Comparison of ENCODE assay signal across 16 cellular contexts in genomic region chr3:56960234-56960917, GRCh38.
DNase-seq lines count a peak whose midpoint lies in the region; ATAC-seq and TF ChIP-seq lines count a peak whose summit lies in the region.
"Had no signal": no experiment of that assay in that cellular context is flagged by ENCODE, and none has a peak within 500 bp of the region (broad histone marks: within the 10 kb centered on the region; RNA-seq: fewer than 3 reads in every experiment).

No MANE protein-coding gene starts in this region.

- H3K4me1 ChIP-seq in spleen = no peaks in the 10 kb centered on the region
- no peaks in the 10 kb centered on the region for H3K4me1 ChIP-seq in left ventricle myocardium inferior
- H3K4me1 ChIP-seq: foreskin keratinocyte had no signal

- 73 to 87% (median 78%) methylated on average over 6 of the region's 6 CpGs for WGBS in spleen, 5 donors

- H3K4me3 ChIP-seq in spleen = no peak overlapping the region
- no peak overlapping the region for H3K4me3 ChIP-seq in left ventricle myocardium inferior
- H3K4me3 ChIP-seq: GM23248 had no signal

- peak overlapping the region; percentile 34 for H3K4me3 Mint-ChIP-seq in stimulated activated naive CD8-positive, alpha-beta T cell treated with anti-CD3 and anti-CD28 coated beads, Interleukin-15, Interleukin-2, amounts not matched to agents 100 ng/mL and 50 ng/mL, for 24 hours
- H3K4me3 Mint-ChIP-seq: mesothelial cell of epicardium had no signal

- peaks cover 12% of the 10 kb centered on the region for H3K4me1 Mint-ChIP-seq in stimulated activated naive CD8-positive, alpha-beta T cell treated with anti-CD3 and anti-CD28 coated beads, Interleukin-15, Interleukin-2, amounts not matched to agents 100 ng/mL and 50 ng/mL, for 24 hours (ENCODE audit: low read depth)
- H3K4me1 Mint-ChIP-seq: mesothelial cell of epicardium had no signal

- TF ChIP-seq POLR2A in spleen (IDR thresholded peaks at IDR 0.05) = no peak

- intact Hi-C loops in spleen (cut with DNase I; ENCODE audit: low total_unique reads) (no loop called here), left ventricle myocardium inferior (cut with micrococcal nuclease) (no loop called here)

- H3K9me3 ChIP-seq in spleen (peaks cover 0 to 11% (median 8%) of the 10 kb centered on the region in 8 donors), left ventricle myocardium inferior (replicated peaks) (peaks cover 11% of the 10 kb centered on the region)

- no peak overlapping the region for H3K27ac ChIP-seq in spleen
- no peak overlapping the region for H3K27ac ChIP-seq in left ventricle myocardium inferior (replicated peaks)
- H3K27ac ChIP-seq: foreskin keratinocyte, GM23248 had no signal

- DNase-seq in activated naive CD4-positive, alpha-beta T cell treated with anti-CD3 and anti-CD28 coated beads, Interleukin-2, amount 50 U/mL, for 72 hours (ENCODE audit: low spot score in 2 of 2) = no peak
- DNase-seq in activated naive CD4-positive, alpha-beta T cell (lab: John Stamatoyannopoulos, UW) = no peak
- peak; percentile 60 for DNase-seq in GM20000 (ENCODE audit: low spot score)
- DNase-seq in spleen = no peak
- DNase-seq in NCI-H2171 (lab: John Stamatoyannopoulos, UW) = no peak
- no peak for DNase-seq in left ventricle myocardium inferior
- DNase-seq: activated CD4-positive, alpha-beta T cell treated with anti-CD3 and anti-CD28 coated beads, Interleukin-2, amount 50 U/mL, for 4 hours; foreskin keratinocyte; GM23248; NCI-H2081 treated with DMSO at 0.1 percent for 48 hours; NCI-H526 treated with DMSO at 0.1 percent for 48 hours; PC-3; T-helper 9 cell had no signal

- H3K9me3 Mint-ChIP-seq in activated naive CD4-positive, alpha-beta T cell treated with anti-CD3 and anti-CD28 coated beads, Interleukin-2, amount 50 U/mL, for 72 hours = peaks cover 3 to 4% of the 10 kb centered on the region in 2 donors
- H3K9me3 Mint-ChIP-seq in stimulated activated naive CD8-positive, alpha-beta T cell treated with anti-CD3 and anti-CD28 coated beads, Interleukin-15, Interleukin-2, amounts not matched to agents 100 ng/mL and 50 ng/mL, for 24 hours = peaks cover 3% of the 10 kb centered on the region

- H3K36me3 Mint-ChIP-seq in activated naive CD4-positive, alpha-beta T cell treated with anti-CD3 and anti-CD28 coated beads, Interleukin-2, amount 50 U/mL, for 72 hours = peaks cover 0 to 4% of the 10 kb centered on the region in 2 donors
- no peaks in the 10 kb centered on the region for H3K36me3 Mint-ChIP-seq in stimulated activated naive CD8-positive, alpha-beta T cell treated with anti-CD3 and anti-CD28 coated beads, Interleukin-15, Interleukin-2, amounts not matched to agents 100 ng/mL and 50 ng/mL, for 24 hours (ENCODE audit: low read depth)

- peak; percentile 53 to 75 for ATAC-seq in activated naive CD4-positive, alpha-beta T cell treated with anti-CD3 and anti-CD28 coated beads, Interleukin-2, amount 50 U/mL, for 72 hours
- peak; percentile 59 for ATAC-seq in HG03439 (IDR thresholded peaks at IDR 0.05; ENCODE audit: unreplicated experiment)
- ATAC-seq: foreskin keratinocyte, PC-3 had no signal

- no peak for TF ChIP-seq CTCF in GM20000 (IDR thresholded peaks at IDR 0.05; ENCODE audit: extremely low read depth, missing control alignments)
- no peak for TF ChIP-seq CTCF in spleen (IDR thresholded peaks at IDR 0.05 in 8 of 11, conservative IDR thresholded peaks at IDR 0.05 in 3 of 11)
- TF ChIP-seq CTCF in left ventricle myocardium inferior (IDR thresholded peaks at IDR 0.05; ENCODE audit: borderline replicate concordance) = no peak

- no peaks in the 10 kb centered on the region for H3K27me3 Mint-ChIP-seq in stimulated activated naive CD8-positive, alpha-beta T cell treated with anti-CD3 and anti-CD28 coated beads, Interleukin-15, Interleukin-2, amounts not matched to agents 100 ng/mL and 50 ng/mL, for 24 hours

- H3K36me3 ChIP-seq in spleen = no peaks in the 10 kb centered on the region
- H3K36me3 ChIP-seq in left ventricle myocardium inferior = no peaks in the 10 kb centered on the region

- H3K27me3 ChIP-seq in spleen (replicated peaks in 1 of 7) = no peaks in the 10 kb centered on the region
- no peaks in the 10 kb centered on the region for H3K27me3 ChIP-seq in left ventricle myocardium inferior (ENCODE audit: low read depth)
- H3K27me3 ChIP-seq: foreskin keratinocyte had no signal

- peak overlapping the region in 1 of 2 donors; percentile 4 for H3K27ac Mint-ChIP-seq in activated naive CD4-positive, alpha-beta T cell treated with anti-CD3 and anti-CD28 coated beads, Interleukin-2, amount 50 U/mL, for 72 hours
- peak overlapping the region; percentile 70 for H3K27ac Mint-ChIP-seq in stimulated activated naive CD8-positive, alpha-beta T cell treated with anti-CD3 and anti-CD28 coated beads, Interleukin-15, Interleukin-2, amounts not matched to agents 100 ng/mL and 50 ng/mL, for 24 hours
- H3K27ac Mint-ChIP-seq: mesothelial cell of epicardium had no signal
